In genomic region chr17:72560303-72561247, GRCh38 we compare ENCODE assay signal across 8 cellular contexts.
DNase-seq lines count a peak whose midpoint lies in the region; ATAC-seq lines count a peak whose summit lies in the region.

No MANE protein-coding gene starts in this region.

- H3K4me1 Mint-ChIP-seq in activated CD4-positive, alpha-beta T cell treated with anti-CD3 and anti-CD28 coated beads for 36 hours, result no peaks in the 10 kb centered on the region

- H3K36me3 Mint-ChIP-seq in activated CD4-positive, alpha-beta T cell treated with anti-CD3 and anti-CD28 coated beads for 36 hours (ENCODE audit: low read depth), result no peaks in the 10 kb centered on the region

- CTCF ChIA-PET in activated CD4-positive, alpha-beta T cell treated with anti-CD3 and anti-CD28 coated beads for 36 hours (lab: Charles Lee), result interaction anchor here (0.6 to 5.6 kb wide), 23 partner anchors 9 to 797 kb away, joined by 3 to 71 read pairs (median 4); no protein-coding TSS in a partner anchor

- intact Hi-C loops in activated CD4-positive, alpha-beta T cell treated with anti-CD3 and anti-CD28 coated beads for 36 hours (cut with DNase I, micrococcal nuclease), result loop anchor here in 1 of 2 experiments (1.0 to 2.0 kb wide), 2 partner anchors 426 to 810 kb away; no protein-coding TSS in a partner anchor

- H3K9me3 Mint-ChIP-seq in activated CD4-positive, alpha-beta T cell treated with anti-CD3 and anti-CD28 coated beads for 36 hours (ENCODE audit: low read depth), result no peaks in the 10 kb centered on the region

- DNase-seq in SIG-M5 treated with dmso at 0.1 percent for 504 hours (lab: John Stamatoyannopoulos, UW; ENCODE audit: unreplicated experiment) (peak; percentile 51), SIG-M5 (lab: John Stamatoyannopoulos, UW) (no peak), NCI-H345 treated with DMSO at 0.1 percent for 48 hours (lab: John Stamatoyannopoulos, UW; ENCODE audit: unreplicated experiment) (peak; percentile 81), dedifferentiated amniotic fluid mesenchymal stem cell (ENCODE audit: extremely low spot score) (peak; percentile 16), medulla oblongata (ENCODE audit: extremely low spot score) (peak; percentile 69)
- peak; percentile 67 for DNase-seq in activated CD4-positive, alpha-beta T cell treated with anti-CD3 and anti-CD28 coated beads for 36 hours
- DNase-seq in stimulated activated naive CD8-positive, alpha-beta T cell treated with anti-CD3 and anti-CD28 coated beads, Interleukin-15, Interleukin-2, amounts not matched to agents 100 U/mL and 50 U/mL, for 24 hours, result peak; percentile 36

- H3K4me3 Mint-ChIP-seq in activated CD4-positive, alpha-beta T cell treated with anti-CD3 and anti-CD28 coated beads for 36 hours, result no peak overlapping the region

- POLR2A ChIA-PET in activated CD4-positive, alpha-beta T cell treated with anti-CD3 and anti-CD28 coated beads for 36 hours (lab: Charles Lee), result no interaction called here

- ATAC-seq in HG03095 (IDR thresholded peaks at IDR 0.05; ENCODE audit: unreplicated experiment), result peak; percentile 51
- peak; percentile 78 for ATAC-seq in activated CD4-positive, alpha-beta T cell treated with anti-CD3 and anti-CD28 coated beads for 36 hours
- ATAC-seq in stimulated activated naive CD8-positive, alpha-beta T cell treated with anti-CD3 and anti-CD28 coated beads, Interleukin-15, Interleukin-2, amounts not matched to agents 100 U/mL and 50 U/mL, for 24 hours, result no peak

- H3K27me3 Mint-ChIP-seq in activated CD4-positive, alpha-beta T cell treated with anti-CD3 and anti-CD28 coated beads for 36 hours, result peaks cover 2% of the 10 kb centered on the region

- no peak overlapping the region for H3K27ac Mint-ChIP-seq in activated CD4-positive, alpha-beta T cell treated with anti-CD3 and anti-CD28 coated beads for 36 hours
